ENCODE assay signal across 1 cellular context in genomic region chr7:36746347-36746746, GRCh38.
TF ChIP-seq lines count a peak whose summit lies in the region.

No MANE protein-coding gene starts in this region.

TF ChIP-seq in IMR-90, 13 proteins besides CTCF, POLR2A, EP300 and RAD21:
- TF ChIP-seq RCOR1 (IDR thresholded peaks at IDR 0.05; ENCODE audit: insufficient replicate concordance, low read length) (no peak), SMC3 (IDR thresholded peaks at IDR 0.05; ENCODE audit: low read depth, low read length) (no peak), RFX5 (IDR thresholded peaks at IDR 0.05; ENCODE audit: low read depth, low read length) (no peak), BHLHE40 (IDR thresholded peaks at IDR 0.05; ENCODE audit: low read depth, low read length) (no peak)
